In the genomic region with DNA sequence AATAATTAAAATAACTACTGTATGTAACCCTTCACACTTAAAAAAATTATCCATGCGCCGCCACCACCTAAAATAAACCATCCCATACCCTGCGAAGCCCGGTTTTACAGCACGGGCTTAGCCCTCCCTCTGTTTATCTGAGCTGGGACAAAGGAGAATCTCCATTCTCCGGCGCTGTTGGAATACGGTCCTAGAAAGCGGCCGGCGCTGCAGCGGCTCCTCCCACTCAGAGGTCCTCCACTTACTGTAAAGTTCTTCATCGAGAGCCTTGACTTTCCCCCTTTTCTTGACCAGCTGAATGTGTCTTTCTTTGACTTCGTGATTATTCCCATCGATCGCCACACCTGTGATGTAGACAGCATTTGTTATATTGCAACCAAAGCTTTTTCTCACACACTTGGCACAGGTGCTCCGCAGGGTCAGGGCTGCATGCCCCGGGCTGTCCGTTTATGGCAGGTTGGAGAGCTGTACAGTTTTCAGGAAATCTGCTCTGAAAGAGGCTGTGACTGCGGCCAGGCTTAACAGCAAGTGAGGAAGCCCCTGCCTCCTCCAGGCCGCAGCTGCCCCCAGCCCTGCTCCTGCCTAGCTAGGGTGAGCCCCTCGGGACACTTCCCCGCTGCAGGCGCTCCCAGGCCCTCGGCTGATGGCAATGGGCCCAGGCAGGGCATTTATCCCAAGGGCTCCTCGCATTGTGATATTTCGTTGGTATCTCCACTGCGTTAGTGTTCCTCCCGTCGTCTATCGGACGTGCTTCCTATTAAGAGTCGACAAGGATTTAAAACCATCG, we compare ENCODE assay signal across 19 cellular contexts. TPM values are rescaled to one million over a fixed set of nuclear protein-coding genes. Genes with fewer than 3 reads are reported as not detected.
DNase-seq lines count a peak whose midpoint lies in the region; ATAC-seq, FAIRE-seq and TF ChIP-seq lines count a peak whose summit lies in the region.
"Had no signal": no experiment of that assay in that cellular context is flagged by ENCODE, and none has a peak within 500 bp of the region (broad histone marks: within the 10 kb centered on the region; RNA-seq: fewer than 3 reads in every experiment).

No MANE protein-coding gene starts in this region.

- no peak overlapping the region for H3T11ph ChIP-seq in H9 (ENCODE audit: low read length)

- no peak overlapping the region for H2BK5ac ChIP-seq in H9 (ENCODE audit: insufficient read length, low read length)

- TF ChIP-seq CTCF in H9 (conservative IDR thresholded peaks at IDR 0.05) (no peak), chondrocyte (IDR thresholded peaks at IDR 0.05) (no peak), pancreas (IDR thresholded peaks at IDR 0.05) (no peak)

- no CpG with 5 or more reads among the region's 34 CpGs for WGBS in H9 (ENCODE audit: extremely low coverage, insufficient read length, low lambda C conversion rate)
- WGBS in pancreas, 2 donors: 46 to 51% methylated on average over 34 of the region's 34 CpGs

- intact Hi-C loops in pancreas (cut with DNase I) (no loop called here), head of caudate nucleus (cut with DNase I) (no loop called here)

- H3K4me1 ChIP-seq in BLaER1 (no peaks in the 10 kb centered on the region), H9 (ENCODE audit: insufficient read depth, low read length) (peaks cover under 1% of the 10 kb centered on the region; the same call in 1 of the 2 replicates), pancreas (peaks cover 0 to 4% (median under 1%) of the 10 kb centered on the region in 3 donors)
- H3K4me1 ChIP-seq: HAP-1 had no signal

- H3K27ac ChIP-seq in BLaER1 (no peak overlapping the region), H9 (ENCODE audit: insufficient read length, low read depth, low read length) (no peak overlapping the region), pancreas (no peak overlapping the region)
- H3K27ac ChIP-seq: C4-2B had no signal

- no peak for FAIRE-seq in pancreas (lab: Jason Lieb, UNC)
- FAIRE-seq in RCC 7860 (lab: Jason Lieb, UNC): no peak
- FAIRE-seq: A204.1, G401.6, GM12891, HepG2, HTR-8/SVneo had no signal

- H3K79me1 ChIP-seq in H9 (ENCODE audit: insufficient read depth, low read depth, low read length, poor library complexity, severe bottlenecking): peaks cover 4% of the 10 kb centered on the region

- H2AFZ ChIP-seq in H9 (ENCODE audit: low read length): no peak overlapping the region

- H3K4me2 ChIP-seq in BLaER1 (peak overlapping the region; percentile 3; the same call in 1 of the 2 replicates), H9 (ENCODE audit: insufficient read depth, insufficient read length, low read length) (no peak overlapping the region)

- H3K14ac ChIP-seq in H9 (ENCODE audit: insufficient read depth, low read length): no peak overlapping the region

- H3K27me3 Mint-ChIP-seq in H9 (ENCODE audit: low read depth) (no peaks in the 10 kb centered on the region; the same call in 1 of the 2 replicates), chondrocyte (ENCODE audit: low read depth) (no peaks in the 10 kb centered on the region)

- peaks cover 3 to 7% of the 10 kb centered on the region in 2 experiments; a peak in 3 of 5 replicates for H3K9me3 Mint-ChIP-seq in H9
- H3K9me3 Mint-ChIP-seq in chondrocyte (ENCODE audit: low read depth): no peaks in the 10 kb centered on the region
- H3K9me3 Mint-ChIP-seq: CD4-positive, alpha-beta memory T cell had no signal

- H3K9me3 ChIP-seq in BLaER1 (no peaks in the 10 kb centered on the region), H9 (ENCODE audit: control insufficient read depth, low read depth, low read length) (no peaks in the 10 kb centered on the region), pancreas (no peaks in the 10 kb centered on the region), MG63 (no peaks in the 10 kb centered on the region)
- H3K9me3 ChIP-seq: HAP-1 had no signal

- no peak overlapping the region for H2AK5ac ChIP-seq in H9 (ENCODE audit: insufficient read length, low read length)

- H2BK120ac ChIP-seq in H9 (ENCODE audit: low read depth, low read length, poor library complexity, severe bottlenecking): no peak overlapping the region

- DNase-seq in H9 (no peak), chondrocyte (ENCODE audit: low spot score) (peak; percentile 63), pancreas (peak in 3 of 6 donors; percentile 50 to 73 (median 56)), head of caudate nucleus (no peak), MG63 (no peak), RCC 7860 (ENCODE audit: low spot score) (no peak)
- DNase-seq: CD4-positive, alpha-beta memory T cell; DMS79 treated with DMSO at 0.1 percent for 48 hours; EL; GOT3 had no signal

- H4K5ac ChIP-seq in H9 (ENCODE audit: insufficient read length, low read depth, low read length): no peak overlapping the region

- no peak overlapping the region for H2BK12ac ChIP-seq in H9 (ENCODE audit: insufficient read length, low read depth, low read length)

- no peak overlapping the region for H2BK15ac ChIP-seq in H9 (ENCODE audit: low read depth, low read length)

- H3K36me3 ChIP-seq in BLaER1 (no peaks in the 10 kb centered on the region), pancreas (no peaks in the 10 kb centered on the region), MG63 (no peaks in the 10 kb centered on the region)

- peak overlapping the region in 2 of 3 experiments; percentile 11 to 46; a peak in 2 of 7 replicates for H3K27ac Mint-ChIP-seq in H9
- no peak overlapping the region for H3K27ac Mint-ChIP-seq in chondrocyte (ENCODE audit: unreplicated experiment)
- H3K27ac Mint-ChIP-seq: B cell; CD4-positive, alpha-beta memory T cell had no signal

- H3K36me3 Mint-ChIP-seq in H9 (ENCODE audit: insufficient read depth in 1 of 3, low read depth in 3 of 3): peaks cover 68 to 76% (median 68%) of the 10 kb centered on the region in 3 experiments
- peaks cover 6% of the 10 kb centered on the region for H3K36me3 Mint-ChIP-seq in chondrocyte (ENCODE audit: low read depth)
- H3K36me3 Mint-ChIP-seq: CD4-positive, alpha-beta memory T cell had no signal

- H3K23me2 ChIP-seq in H9 (ENCODE audit: insufficient read length, low read depth, low read length, poor library complexity, severe bottlenecking): no peaks in the 10 kb centered on the region

- H3K4me3 ChIP-seq in BLaER1: no peak overlapping the region
- no peak overlapping the region for H3K4me3 ChIP-seq in pancreas
- no peak overlapping the region for H3K4me3 ChIP-seq in MG63
- H3K4me3 ChIP-seq: HAP-1 had no signal

- no peaks in the 10 kb centered on the region for H4K20me1 ChIP-seq in BLaER1
- no peaks in the 10 kb centered on the region for H4K20me1 ChIP-seq in H9 (ENCODE audit: control insufficient read depth, insufficient read depth, insufficient read length)

- no peak overlapping the region for H4K91ac ChIP-seq in H9 (ENCODE audit: insufficient read length, low read depth, low read length)

- H3K4me1 Mint-ChIP-seq in H9: peaks cover 25 to 27% of the 10 kb centered on the region in 2 experiments
- H3K4me1 Mint-ChIP-seq in chondrocyte (ENCODE audit: low read depth): peaks cover 41% of the 10 kb centered on the region
- H3K4me1 Mint-ChIP-seq: B cell; CD4-positive, alpha-beta memory T cell had no signal

- no peak overlapping the region for H3K4ac ChIP-seq in H9 (ENCODE audit: low read depth, low read length)

- H3K27me3 ChIP-seq in BLaER1 (no peaks in the 10 kb centered on the region), H9 (ENCODE audit: insufficient read depth, low read length) (no peaks in the 10 kb centered on the region), pancreas (no peaks in the 10 kb centered on the region), MG63 (no peaks in the 10 kb centered on the region)

- H3K56ac ChIP-seq in H9 (ENCODE audit: insufficient read length, low read depth, low read length): no peak overlapping the region

- peaks cover 8% of the 10 kb centered on the region; the same call in 1 of the 2 replicates for H3K79me2 ChIP-seq in H9 (ENCODE audit: insufficient read depth, low read length)

- H3K9ac ChIP-seq in BLaER1 (no peak overlapping the region), H9 (ENCODE audit: extremely low read depth, insufficient read length, low read length) (no peak overlapping the region)

- H3K23ac ChIP-seq in H9 (ENCODE audit: insufficient read length, low read depth, low read length): no peak overlapping the region

- H3K4me3 Mint-ChIP-seq in H9 (no peak overlapping the region), chondrocyte (ENCODE audit: unreplicated experiment) (no peak overlapping the region)
- H3K4me3 Mint-ChIP-seq: B cell; CD4-positive, alpha-beta memory T cell had no signal

- no peak overlapping the region for H4K8ac ChIP-seq in H9 (replicated peaks; ENCODE audit: insufficient read length, low read depth, low read length)

- H2BK20ac ChIP-seq in H9 (ENCODE audit: low read depth, low read length, poor library complexity, severe bottlenecking): no peak overlapping the region

- peak; percentile 44 to 77 (median 62) for ATAC-seq in pancreas
- ATAC-seq: HepG2 had no signal

- H3K18ac ChIP-seq in H9 (ENCODE audit: insufficient read length, low read depth, low read length): no peak overlapping the region

RNA-seq across cellular contexts. Expression of a gene that starts 16.7 kb away (rescaled TPM):
- total RNA-seq in H9 (2021) (85.0 and 89.8 TPM in 2 replicates), chondrocyte (16.8 to 46.1 TPM (median 18.8 TPM) in 3 replicates), pancreas (10 to 100 TPM in 1 of 6 donors, 1 to 10 TPM in 4, under 1 TPM in 1; 0.83 to 10.6 (median 4.1) TPM)
- 1 to 10 TPM; 3.4 to 5.3 TPM for polyA plus RNA-seq in pancreas
- total RNA-seq in MG63 (2014; rRNA removed; shearing (Covaris generic); ENCODE audit: low replicate concordance): 2.7 and 3.7 TPM in 2 replicates

RNA-seq across cellular contexts. Expression of a gene that starts 44.5 kb away (rescaled TPM):
- total RNA-seq in H9 (2021) (38.6 and 39.7 TPM in 2 replicates), chondrocyte (31.1 to 34.8 TPM (median 34.6 TPM) in 3 replicates), pancreas (10 to 100 TPM; 25.9 to 40.3 (median 30.6) TPM)
- 10 to 100 TPM; 10.7 to 18.6 TPM for polyA plus RNA-seq in pancreas
- total RNA-seq in MG63 (2014; rRNA removed; shearing (Covaris generic); ENCODE audit: low replicate concordance): 97.3 and 98.2 TPM in 2 replicates
